ENCODE assay signal across 12 cellular contexts in the genomic region with DNA sequence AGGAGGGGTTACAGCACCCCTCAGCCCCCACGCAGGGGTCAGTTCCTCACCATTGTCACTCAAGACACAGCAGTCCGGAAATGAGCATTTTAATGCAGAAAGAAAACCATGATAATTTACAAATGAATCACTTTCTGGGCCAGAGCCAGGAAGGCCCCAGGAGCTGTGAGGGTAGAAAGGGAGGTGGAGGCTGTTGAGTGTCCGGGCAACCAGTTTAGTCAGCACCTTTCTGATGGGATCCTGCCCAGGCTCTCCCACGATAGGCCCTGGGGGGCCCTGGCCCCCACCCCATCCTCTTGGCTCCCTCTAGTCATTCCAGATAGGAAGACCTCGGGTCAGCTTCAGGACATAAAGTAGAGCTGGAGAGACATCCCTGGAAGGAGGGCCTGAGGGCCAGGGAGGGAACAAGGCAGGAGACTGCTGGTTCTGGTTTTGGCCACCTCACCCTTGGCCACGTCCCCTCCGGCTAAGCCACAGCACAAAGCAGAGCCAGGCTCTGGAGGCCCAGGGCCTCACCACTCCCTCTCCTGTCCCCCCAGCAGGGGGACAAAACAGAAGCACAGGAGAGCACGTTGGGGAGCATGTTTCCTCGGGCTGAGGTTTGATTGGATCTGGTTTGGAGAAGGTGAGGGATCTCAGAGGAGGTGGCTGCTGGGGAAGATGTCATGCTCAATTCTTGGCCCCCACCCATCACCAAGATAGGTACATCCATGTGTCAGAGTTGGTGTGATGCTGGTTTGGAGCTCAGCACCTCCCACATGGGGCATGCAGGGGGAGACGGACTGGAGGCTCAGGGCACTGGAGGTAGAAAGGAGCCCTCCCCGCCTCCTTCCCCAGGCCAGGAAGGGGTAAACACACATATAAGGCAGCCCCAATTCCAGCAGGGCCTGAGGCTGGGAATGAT. TPM values are rescaled to one million over a fixed set of nuclear protein-coding genes. Genes with fewer than 3 reads are reported as not detected.
DNase-seq lines count a peak whose midpoint lies in the region; FAIRE-seq and TF ChIP-seq lines count a peak whose summit lies in the region.
"Had no signal": no experiment of that assay in that cellular context is flagged by ENCODE, and none has a peak within 500 bp of the region (broad histone marks: within the 10 kb centered on the region; RNA-seq: fewer than 3 reads in every experiment).

No MANE protein-coding gene starts in this region.

- no peak overlapping the region for H2BK20ac ChIP-seq in H1 (ENCODE audit: low read length)

- H3K9ac ChIP-seq in H1 (replicated peaks in 1 of 4; ENCODE audit: extremely low read depth in 1 of 4, low read depth in 3 of 4, low read length in 3 of 4) (no peak overlapping the region), neuronal stem cell (ENCODE audit: low read depth, low read length, poor library complexity) (peak overlapping the region; percentile 24)
- H3K9ac ChIP-seq: KMS-11 had no signal

- H2BK15ac ChIP-seq in H1 (ENCODE audit: low read length) (no peak overlapping the region), neuronal stem cell (ENCODE audit: low read length) (no peak overlapping the region)

- H3K23me2 ChIP-seq in H1 (ENCODE audit: low read depth, low read length), result no peaks in the 10 kb centered on the region

- no peak for TF ChIP-seq EP300 in H1 (IDR thresholded peaks at IDR 0.05; ENCODE audit: borderline replicate concordance in 1 of 2, low read depth in 2 of 2, low read length in 2 of 2)

- H3K4me1 Mint-ChIP-seq in activated CD4-positive, alpha-beta memory T cell treated with anti-CD3 and anti-CD28 coated beads, Interleukin-2, amount 10 ng/mL, durations not matched to agents 7 days and 5 days, result peaks cover 9% of the 10 kb centered on the region

- no peaks in the 10 kb centered on the region for H3K79me2 ChIP-seq in H1 (ENCODE audit: control insufficient read depth in 1 of 2, insufficient read depth in 2 of 2, low read length in 2 of 2)

- no peak overlapping the region for H3K27ac ChIP-seq in H1 (ENCODE audit: low read depth, low read length)
- no peak overlapping the region for H3K27ac ChIP-seq in neuronal stem cell (replicated peaks; ENCODE audit: low read length)
- H3K27ac ChIP-seq: KMS-11 had no signal

- 78% methylated on average over 11 of the region's 11 CpGs; no CpG with 5 or more reads in 1 of the 2 experiments for WGBS in H1 (ENCODE audit: extremely low coverage in 1 of 2, insufficient coverage in 1 of 2, insufficient read length in 1 of 2, insufficient replicate concordance in 2 of 2, low coverage in 1 of 2, low lambda C conversion rate in 2 of 2, missing lambda C conversion rate in 1 of 2), 2 experiments
- no CpG with 5 or more reads among the region's 11 CpGs for WGBS in neuronal stem cell (ENCODE audit: extremely low coverage in 2 of 2, insufficient read length in 2 of 2, insufficient replicate concordance in 1 of 2), 2 donors

- in situ Hi-C loops in GM13977 (cut with MboI; ENCODE audit: low pct_unique_long_range_greater_than_20kb, low sequenced_read_pairs, unreplicated experiment), result no loop called here

- TF ChIP-seq POLR2A in H1 (IDR thresholded peaks at IDR 0.05; ENCODE audit: control extremely low read depth in 1 of 2, low read depth in 2 of 2, low read length in 2 of 2), result peak in 1 of 2 experiments; percentile 32; a peak in 2 of 3 replicates

- H3K27me3 Mint-ChIP-seq in activated CD4-positive, alpha-beta memory T cell treated with anti-CD3 and anti-CD28 coated beads, Interleukin-2, amount 10 ng/mL, durations not matched to agents 7 days and 5 days, result no peaks in the 10 kb centered on the region

- no peaks in the 10 kb centered on the region for H3K9me3 Mint-ChIP-seq in activated CD4-positive, alpha-beta memory T cell treated with anti-CD3 and anti-CD28 coated beads, Interleukin-2, amount 10 ng/mL, durations not matched to agents 7 days and 5 days
- H3K9me3 Mint-ChIP-seq: activated naive CD8-positive, alpha-beta T cell treated with anti-CD3 and anti-CD28 coated beads, Interleukin-2, amount 10 ng/mL, durations not matched to agents 7 days and 5 days had no signal

- H2BK120ac ChIP-seq in H1 (replicated peaks; ENCODE audit: low read depth, low read length) (no peak overlapping the region), neuronal stem cell (ENCODE audit: low read depth, low read length) (no peak overlapping the region)

- peaks cover 5% of the 10 kb centered on the region for H3K36me3 ChIP-seq in BJ (ENCODE audit: control insufficient read depth, insufficient read depth, low read length)
- peaks cover 0 to 3% (median under 1%) of the 10 kb centered on the region in 4 experiments; a peak in 4 of 8 replicates for H3K36me3 ChIP-seq in H1 (ENCODE audit: control insufficient read depth in 2 of 4, insufficient read depth in 4 of 4, low read length in 3 of 4)
- H3K36me3 ChIP-seq in neuronal stem cell (replicated peaks in 1 of 2; ENCODE audit: control insufficient read depth in 2 of 2, insufficient read depth in 2 of 2, low read length in 2 of 2), result peaks cover 5 to 65% of the 10 kb centered on the region in 2 donors

- CTCF ChIA-PET in BJ (lab: Yijun Ruan, JAX) (interaction anchor here (0.8 to 14.9 kb wide), 12 partner anchors 8 to 300 kb away, joined by 3 to 456 read pairs (median 6); a partner anchor contains a TSS), H1 (lab: Charles Lee; ENCODE audit: partially characterized antibody) (interaction anchor here (0.6 to 11.3 kb wide), 16 partner anchors 9 to 272 kb away, joined by 3 to 261 read pairs (median 8); a partner anchor contains a TSS)
- CTCF ChIA-PET in activated CD4-positive, alpha-beta memory T cell treated with anti-CD3 and anti-CD28 coated beads, Interleukin-2, amount 10 ng/mL, durations not matched to agents 7 days and 5 days (lab: Charles Lee), result interaction anchor here (1.2 to 4.6 kb wide), 2 partner anchors 260 to 271 kb away, joined by 5 to 89 read pairs; no protein-coding TSS in a partner anchor

- FAIRE-seq in H1 (lab: Jason Lieb, UNC), result no peak
- FAIRE-seq: G401.6 had no signal

- H2BK5ac ChIP-seq in H1 (ENCODE audit: low read depth, low read length) (0 out of 2 replicates have a peak overlapping the region, but pooled peaks have one; percentile 1), neuronal stem cell (ENCODE audit: low read length) (no peak overlapping the region)

- H4K91ac ChIP-seq in H1 (replicated peaks; ENCODE audit: insufficient read length, low read length) (no peak overlapping the region), neuronal stem cell (ENCODE audit: low read depth, low read length, poor library complexity) (no peak overlapping the region)

- H2AFZ ChIP-seq in H1 (ENCODE audit: low read length), result no peak overlapping the region
- no peak overlapping the region for H2AFZ ChIP-seq in neuronal stem cell (ENCODE audit: low read length)

- no peak overlapping the region for H4K5ac ChIP-seq in H1 (ENCODE audit: insufficient read length, low read depth, low read length)

- no peak overlapping the region for H3K4me3 Mint-ChIP-seq in activated CD4-positive, alpha-beta memory T cell treated with anti-CD3 and anti-CD28 coated beads, Interleukin-2, amount 10 ng/mL, durations not matched to agents 7 days and 5 days
- H3K4me3 Mint-ChIP-seq: activated naive CD8-positive, alpha-beta T cell treated with anti-CD3 and anti-CD28 coated beads, Interleukin-2, amount 10 ng/mL, durations not matched to agents 7 days and 5 days had no signal

- H2AK5ac ChIP-seq in H1 (ENCODE audit: low read depth, low read length) (no peak overlapping the region), neuronal stem cell (ENCODE audit: low read depth, low read length) (no peak overlapping the region)

- H3K4ac ChIP-seq in H1 (replicated peaks; ENCODE audit: insufficient read length, low read depth, low read length), result no peak overlapping the region
- H3K4ac ChIP-seq in neuronal stem cell (ENCODE audit: low read length), result no peak overlapping the region

- H3K79me1 ChIP-seq in H1 (ENCODE audit: low read depth, low read length) (no peaks in the 10 kb centered on the region), neuronal stem cell (ENCODE audit: low read depth, low read length) (peaks cover 4% of the 10 kb centered on the region)

- peak; percentile 49 for TF ChIP-seq CTCF in BJ (IDR thresholded peaks at IDR 0.05; ENCODE audit: insufficient read depth, low read depth, low read length)
- TF ChIP-seq CTCF in H1 (IDR thresholded peaks at IDR 0.05; ENCODE audit: control extremely low read depth in 1 of 3, insufficient read depth in 1 of 3, low read depth in 1 of 3, low read length in 3 of 3), result peak in 1 of 3 experiments; percentile 6; a peak in 1 of 4 replicates
- TF ChIP-seq CTCF in GM13977 (IDR thresholded peaks at IDR 0.05; ENCODE audit: extremely low read depth, insufficient read depth, missing control alignments), result no peak

- H2BK12ac ChIP-seq in H1 (ENCODE audit: low read depth, low read length) (no peak overlapping the region), neuronal stem cell (ENCODE audit: low read length) (no peak overlapping the region)

- no peak overlapping the region for H3K23ac ChIP-seq in H1 (ENCODE audit: insufficient read length)
- H3K23ac ChIP-seq in neuronal stem cell (ENCODE audit: low read depth, low read length, poor library complexity), result no peak overlapping the region

- TF ChIP-seq RAD21 in H1 (IDR thresholded peaks at IDR 0.05 in 1 of 2, conservative IDR thresholded peaks at IDR 0.05 in 1 of 2; ENCODE audit: low read depth in 2 of 2, low read length in 2 of 2), result no peak

- H3K18ac ChIP-seq in H1 (ENCODE audit: extremely low read depth, low read length), result no peak overlapping the region
- H3K18ac ChIP-seq in neuronal stem cell (ENCODE audit: low read length), result no peak overlapping the region

- H3K4me1 ChIP-seq in H1 (replicated peaks in 1 of 4; ENCODE audit: control insufficient read depth in 3 of 4, insufficient read depth in 4 of 4, low read length in 3 of 4) (peaks cover 4 to 23% (median 7%) of the 10 kb centered on the region in 4 experiments), neuronal stem cell (ENCODE audit: control insufficient read depth in 2 of 2, insufficient read depth in 1 of 2, low read depth in 1 of 2, low read length in 2 of 2) (peaks cover 7 to 23% of the 10 kb centered on the region in 2 donors)

- H3K9me3 ChIP-seq in H1 (ENCODE audit: insufficient read depth in 2 of 2, low read depth in 1 of 2, low read length in 1 of 2) (no peaks in the 10 kb centered on the region), neuronal stem cell (replicated peaks in 1 of 2; ENCODE audit: control insufficient read depth in 2 of 2, insufficient read depth in 1 of 2, low read depth in 1 of 2, low read length in 2 of 2) (no peaks in the 10 kb centered on the region)

- POLR2A ChIA-PET in BJ (lab: Charles Lee) (interaction anchor here (0.6 kb wide), 1 partner anchor 510 kb away, joined by 3 read pairs; no protein-coding TSS in a partner anchor), H1 (lab: Charles Lee; ENCODE audit: partially characterized antibody) (interaction anchor here (0.9 to 13.3 kb wide), 12 partner anchors 11 to 264 kb away, joined by 3 to 174 read pairs (median 4); a partner anchor contains a TSS)
- POLR2A ChIA-PET in activated CD4-positive, alpha-beta memory T cell treated with anti-CD3 and anti-CD28 coated beads, Interleukin-2, amount 10 ng/mL, durations not matched to agents 7 days and 5 days (lab: Charles Lee), result interaction anchor here (1.3 kb wide), 1 partner anchor 269 kb away, joined by 3 read pairs; no protein-coding TSS in a partner anchor

- no peak overlapping the region for H3K4me2 ChIP-seq in H1 (ENCODE audit: insufficient read depth in 1 of 2, low read depth in 2 of 2, low read length in 2 of 2)
- H3K4me2 ChIP-seq in neuronal stem cell (ENCODE audit: insufficient read depth, low read length, poor library complexity, severe bottlenecking), result no peak overlapping the region
- H3K4me2 ChIP-seq: KMS-11 had no signal

- no peak overlapping the region for H3K14ac ChIP-seq in H1 (ENCODE audit: insufficient read length)
- H3K14ac ChIP-seq in neuronal stem cell (ENCODE audit: low read length), result no peak overlapping the region

- no peak overlapping the region for H3K27ac Mint-ChIP-seq in activated CD4-positive, alpha-beta memory T cell treated with anti-CD3 and anti-CD28 coated beads, Interleukin-2, amount 10 ng/mL, durations not matched to agents 7 days and 5 days
- H3K27ac Mint-ChIP-seq: activated naive CD8-positive, alpha-beta T cell treated with anti-CD3 and anti-CD28 coated beads, Interleukin-2, amount 10 ng/mL, durations not matched to agents 7 days and 5 days had no signal

- peaks cover 0 to 4% of the 10 kb centered on the region in 2 experiments for H4K20me1 ChIP-seq in H1 (replicated peaks in 1 of 2; ENCODE audit: control insufficient read depth in 1 of 2, insufficient read depth in 2 of 2, low read length in 2 of 2)

- H3K27me3 ChIP-seq in BJ (ENCODE audit: control insufficient read depth, insufficient read depth, low read length) (no peaks in the 10 kb centered on the region), H1 (replicated peaks in 1 of 4; ENCODE audit: control insufficient read depth in 3 of 4, extremely low read depth in 1 of 4, insufficient read depth in 3 of 4, low read length in 3 of 4) (no peaks in the 10 kb centered on the region; a peak in 1 of 7 replicates), neuronal stem cell (ENCODE audit: control insufficient read depth in 3 of 3, insufficient read depth in 3 of 3, low read depth in 1 of 3, low read length in 3 of 3) (no peaks in the 10 kb centered on the region)

- H4K8ac ChIP-seq in H1 (ENCODE audit: extremely low read depth, insufficient read depth, low read length) (no peak overlapping the region; the same call in 1 of the 2 replicates), neuronal stem cell (ENCODE audit: low read depth, low read length) (no peak overlapping the region)

- H3K4me3 ChIP-seq in BJ (ENCODE audit: low read depth, low read length), result no peak overlapping the region
- no peak overlapping the region for H3K4me3 ChIP-seq in H1 (ENCODE audit: extremely low read depth in 1 of 4, insufficient read depth in 2 of 4, low read depth in 3 of 4, low read length in 4 of 4)
- no peak overlapping the region for H3K4me3 ChIP-seq in neuronal stem cell (ENCODE audit: low read length in 2 of 2)

- H3K56ac ChIP-seq in H1 (replicated peaks; ENCODE audit: insufficient read length, low read depth, low read length), result no peak overlapping the region

- DNase-seq in BJ (ENCODE audit: low read depth), result peak; percentile 57
- DNase-seq in OCI-M1 (lab: John Stamatoyannopoulos, UW), result peak; percentile 38
- no peak for DNase-seq in H1 (ENCODE audit: low read depth in 1 of 2, low spot score in 2 of 2)
- no peak for DNase-seq in neuronal stem cell (ENCODE audit: low spot score)
- no peak for DNase-seq in DMS114 treated with DMSO at 0.1 percent for 48 hours (lab: John Stamatoyannopoulos, UW; ENCODE audit: unreplicated experiment)
- no peak for DNase-seq in activated CD4-positive, alpha-beta memory T cell treated with anti-CD3 and anti-CD28 coated beads, Interleukin-2, amount 10 ng/mL, durations not matched to agents 7 days and 5 days
- no peak for DNase-seq in NCI-H1694 (lab: John Stamatoyannopoulos, UW)
- no peak for DNase-seq in GM13977 (ENCODE audit: low spot score)
- DNase-seq: activated naive CD8-positive, alpha-beta T cell treated with anti-CD3 and anti-CD28 coated beads, Interleukin-2, amount 10 ng/mL, durations not matched to agents 7 days and 5 days had no signal

- no peaks in the 10 kb centered on the region for H3K36me3 Mint-ChIP-seq in activated CD4-positive, alpha-beta memory T cell treated with anti-CD3 and anti-CD28 coated beads, Interleukin-2, amount 10 ng/mL, durations not matched to agents 7 days and 5 days (ENCODE audit: low read depth)
- H3K36me3 Mint-ChIP-seq: activated naive CD8-positive, alpha-beta T cell treated with anti-CD3 and anti-CD28 coated beads, Interleukin-2, amount 10 ng/mL, durations not matched to agents 7 days and 5 days had no signal

RNA-seq across cellular contexts. Expression of a gene that starts 20.6 kb away (rescaled TPM):
- 27.2 and 30.7 TPM in 2 replicates for polyA plus RNA-seq in BJ (2011; rRNA removed)
- 16.2 and 29.1 TPM in 2 replicates for polyA minus RNA-seq in BJ (2011; rRNA and poly(A)+ RNA removed)
- total RNA-seq in H1 (2021; fragmentation: NEBNext Ultra II Directional; extraction: Animal tissue kit (Norgen Biotek cat#: 25700)), result 20.1 and 23.1 TPM in 2 replicates
- polyA plus RNA-seq in H1 (2011; rRNA removed), result 24.5 and 26.7 TPM in 2 replicates
- polyA plus RNA-seq in H1 (2011; cell fraction: cytosol; rRNA removed), result 22.8 TPM
- polyA plus RNA-seq in H1 (2011; cell fraction: nucleus; rRNA removed), result 23.2 TPM
- polyA plus RNA-seq in H1 (2012, experiment 1 of 2), result 14.3 to 19.9 TPM (median 18.7 TPM) in 4 replicates
- 23.9 TPM for polyA plus RNA-seq in H1 (2012, experiment 2 of 2)
- polyA plus RNA-seq in H1 (2013, experiment 1 of 2), result 11.3 TPM
- 11.4 TPM for polyA plus RNA-seq in H1 (2013, experiment 2 of 2)
- 31.5 and 38.8 TPM in 2 replicates for polyA minus RNA-seq in H1 (2011; rRNA and poly(A)+ RNA removed)
- 11.0 TPM for polyA minus RNA-seq in H1 (2011; cell fraction: cytosol; rRNA and poly(A)+ RNA removed)
- polyA minus RNA-seq in H1 (2011; cell fraction: nucleus; rRNA and poly(A)+ RNA removed), result 10.8 TPM
- 8.8 TPM for polyA plus RNA-seq in neuronal stem cell (2013, experiment 1 of 2)
- polyA plus RNA-seq in neuronal stem cell (2013, experiment 2 of 2), result 8.4 TPM
- under 1 TPM; 0.08 to 0.18 TPM for total RNA-seq in activated CD4-positive, alpha-beta memory T cell treated with anti-CD3 and anti-CD28 coated beads, Interleukin-2, amount 10 ng/mL, durations not matched to agents 7 days and 5 days
- total RNA-seq: T-helper 1 cell treated with Interleukin-12 subunit alpha and Interleukin-12 subunit beta and Interleukin-4 antibody, amounts not matched to agents 30 ng/mL and 1 ng/mL, for 36 hours had no signal

RNA-seq across cellular contexts. Expression of a gene that starts 34.9 kb away (rescaled TPM):
- polyA plus RNA-seq in BJ (2011; rRNA removed) (0.99 and 1.2 TPM in 2 replicates), H1 (2011; rRNA removed) (0.05 and 0.11 TPM in 2 replicates)
- 0.09 TPM in 1 of 2 replicates, not detected in the other for polyA minus RNA-seq in BJ (2011; rRNA and poly(A)+ RNA removed)
- total RNA-seq in H1 (2021; fragmentation: NEBNext Ultra II Directional; extraction: Animal tissue kit (Norgen Biotek cat#: 25700)), result not detected in 2 replicates
- not detected for polyA plus RNA-seq in H1 (2011; cell fraction: cytosol; rRNA removed)
- not detected for polyA plus RNA-seq in H1 (2011; cell fraction: nucleus; rRNA removed)
- 0.12 TPM in 1 of 4 replicates, not detected in the others for polyA plus RNA-seq in H1 (2012, experiment 1 of 2)
- not detected for polyA plus RNA-seq in H1 (2012, experiment 2 of 2)
- polyA plus RNA-seq in H1 (2013, experiment 1 of 2), result 0.06 TPM
- polyA plus RNA-seq in H1 (2013, experiment 2 of 2), result 0.04 TPM
- polyA minus RNA-seq in H1 (2011; rRNA and poly(A)+ RNA removed), result 0.38 TPM in 1 of 2 replicates, not detected in the other
- polyA minus RNA-seq in H1 (2011; cell fraction: cytosol; rRNA and poly(A)+ RNA removed), result not detected
- not detected for polyA minus RNA-seq in H1 (2011; cell fraction: nucleus; rRNA and poly(A)+ RNA removed)
- not detected for polyA plus RNA-seq in neuronal stem cell (2013, experiment 1 of 2)
- polyA plus RNA-seq in neuronal stem cell (2013, experiment 2 of 2), result not detected
- total RNA-seq in activated CD4-positive, alpha-beta memory T cell treated with anti-CD3 and anti-CD28 coated beads, Interleukin-2, amount 10 ng/mL, durations not matched to agents 7 days and 5 days, result not detected
- total RNA-seq: activated naive CD8-positive, alpha-beta T cell treated with anti-CD3 and anti-CD28 coated beads, Interleukin-2, amount 10 ng/mL, durations not matched to agents 7 days and 5 days; T-helper 1 cell treated with Interleukin-12 subunit alpha and Interleukin-12 subunit beta and Interleukin-4 antibody, amounts not matched to agents 30 ng/mL and 1 ng/mL, for 36 hours had no signal

RNA-seq across cellular contexts. Expression of a gene that starts 58.3 kb away (rescaled TPM):
- polyA plus RNA-seq in BJ (2011; rRNA removed) (6.2 and 9.5 TPM in 2 replicates), H1 (2011; rRNA removed) (113 and 169 TPM in 2 replicates)
- 6.8 and 14.0 TPM in 2 replicates for polyA minus RNA-seq in BJ (2011; rRNA and poly(A)+ RNA removed)
- 173 and 180 TPM in 2 replicates for total RNA-seq in H1 (2021; fragmentation: NEBNext Ultra II Directional; extraction: Animal tissue kit (Norgen Biotek cat#: 25700))
- polyA plus RNA-seq in H1 (2011; cell fraction: cytosol; rRNA removed), result 96.2 TPM
- 219 TPM for polyA plus RNA-seq in H1 (2011; cell fraction: nucleus; rRNA removed)
- polyA plus RNA-seq in H1 (2012, experiment 1 of 2), result 59.8 to 90.9 TPM (median 83.4 TPM) in 4 replicates
- polyA plus RNA-seq in H1 (2012, experiment 2 of 2), result 63.6 TPM
- 44.3 TPM for polyA plus RNA-seq in H1 (2013, experiment 1 of 2)
- polyA plus RNA-seq in H1 (2013, experiment 2 of 2), result 44.2 TPM
- polyA minus RNA-seq in H1 (2011; rRNA and poly(A)+ RNA removed), result 81.6 and 128 TPM in 2 replicates
- polyA minus RNA-seq in H1 (2011; cell fraction: cytosol; rRNA and poly(A)+ RNA removed), result 90.1 TPM
- polyA minus RNA-seq in H1 (2011; cell fraction: nucleus; rRNA and poly(A)+ RNA removed), result 162 TPM
- 16.2 TPM for polyA plus RNA-seq in neuronal stem cell (2013, experiment 1 of 2)
- 16.8 TPM for polyA plus RNA-seq in neuronal stem cell (2013, experiment 2 of 2)
- total RNA-seq in activated CD4-positive, alpha-beta memory T cell treated with anti-CD3 and anti-CD28 coated beads, Interleukin-2, amount 10 ng/mL, durations not matched to agents 7 days and 5 days, result 1 to 10 TPM; 7.4 to 7.8 TPM

Comparison
In these comparisons a context has a peak if more than half of its experiments do, and no peak if none do; other contexts are left out.
1. DNase-seq: peak in BJ (single experiment) and OCI-M1 (single experiment); none in H1 (0 of 2), neuronal stem cell (single experiment), DMS114 treated with DMSO at 0.1 percent for 48 hours (single experiment), activated CD4-positive, alpha-beta memory T cell treated with anti-CD3 and anti-CD28 coated beads, Interleukin-2, amount 10 ng/mL, durations not matched to agents 7 days and 5 days (single experiment), NCI-H1694 (single experiment) and GM13977 (single experiment).
2. RNA of a gene that starts 20.6 kb away (total RNA-seq): 20.1 to 23.1 TPM in H1; 0.08 to 0.18 TPM in activated CD4-positive, alpha-beta memory T cell treated with anti-CD3 and anti-CD28 coated beads, Interleukin-2, amount 10 ng/mL, durations not matched to agents 7 days and 5 days; every median in the first group is over 10 times any median in the second.
3. RNA of a gene that starts 58.3 kb away (total RNA-seq): 173 to 180 TPM in H1; 7.4 to 7.8 TPM in activated CD4-positive, alpha-beta memory T cell treated with anti-CD3 and anti-CD28 coated beads, Interleukin-2, amount 10 ng/mL, durations not matched to agents 7 days and 5 days; every median in the first group is over 10 times any median in the second.